ENCODE assay signal across 9 cellular contexts in the genomic region with DNA sequence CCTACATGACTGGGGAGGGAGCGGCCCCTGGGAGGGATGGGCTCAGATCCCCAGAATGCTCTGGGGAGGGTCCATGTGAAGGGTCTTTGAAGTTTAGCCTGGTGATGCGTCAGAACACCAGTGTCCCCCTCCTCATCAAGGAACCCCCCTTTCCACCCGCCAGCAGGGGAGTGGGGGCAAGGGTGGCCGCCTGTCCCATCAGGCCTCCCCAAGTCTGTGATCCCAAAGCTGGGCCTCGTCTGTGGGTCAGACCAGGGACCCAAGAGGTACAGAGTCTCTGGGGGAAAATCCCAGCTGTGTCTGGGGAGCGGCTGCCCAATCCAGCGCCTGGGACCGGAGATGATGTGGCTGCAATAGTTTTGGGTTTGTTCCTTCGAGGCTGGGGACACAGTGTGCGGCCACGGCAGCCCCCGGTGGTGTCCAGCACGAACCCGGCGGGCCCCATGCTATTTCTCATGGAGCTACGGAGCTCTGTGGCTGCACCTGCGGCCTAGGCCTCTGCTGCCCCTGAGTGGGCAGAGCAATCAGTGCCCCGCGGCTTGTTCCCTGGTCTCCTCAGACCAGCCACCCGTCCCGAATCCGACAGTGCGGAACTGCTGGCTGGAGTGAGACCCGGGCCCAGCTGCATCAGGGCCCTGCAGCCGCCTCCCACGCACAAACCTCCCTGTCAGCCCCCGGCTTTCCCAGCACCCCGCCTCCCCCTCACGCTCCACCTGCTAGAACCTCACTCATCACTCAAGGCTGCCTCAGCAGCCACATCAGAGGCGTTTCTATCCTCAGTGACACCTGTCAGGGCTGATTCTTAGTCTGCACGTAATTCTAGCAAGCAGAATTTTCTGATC. TPM values are rescaled to one million over a fixed set of nuclear protein-coding genes. Genes with fewer than 3 reads are reported as not detected.
A peak's percentile ranks its signal among the peaks of the same experiment; 100 is the strongest.
DNase-seq lines count a peak whose midpoint lies in the region; ATAC-seq and TF ChIP-seq lines count a peak whose summit lies in the region.
"Had no signal": no experiment of that assay in that cellular context is flagged by ENCODE, and none has a peak within 500 bp of the region (broad histone marks: within the 10 kb centered on the region; RNA-seq: fewer than 3 reads in every experiment).

No MANE protein-coding gene starts in this region.

- H3K9me3 Mint-ChIP-seq in GM23338 = no peaks in the 10 kb centered on the region
- no peaks in the 10 kb centered on the region for H3K9me3 Mint-ChIP-seq in activated naive CD8-positive, alpha-beta T cell treated with anti-CD3 and anti-CD28 coated beads, Interleukin-2, amount 10 ng/mL, durations not matched to agents 7 days and 5 days

- H3K36me3 ChIP-seq in GM23338 (ENCODE audit: insufficient read depth) = no peaks in the 10 kb centered on the region
- peaks cover 5% of the 10 kb centered on the region; the same call in 1 of the 2 replicates for H3K36me3 ChIP-seq in OCI-LY7 (ENCODE audit: insufficient read depth, low read length)
- H3K36me3 ChIP-seq in hepatocyte (replicated peaks; ENCODE audit: insufficient read depth, low read depth) = no peaks in the 10 kb centered on the region

- H3K4me2 ChIP-seq in GM23338 (no peak overlapping the region), OCI-LY7 (ENCODE audit: low read length) (peak overlapping the region; percentile 47), hepatocyte (no peak overlapping the region)

- intact Hi-C loops in OCI-LY7 (cut with micrococcal nuclease; ENCODE audit: unreplicated experiment) = no loop called here

- CTCF ChIA-PET in OCI-LY7 (lab: Charles Lee; ENCODE audit: unreplicated experiment) = interaction anchor here (1.2 kb wide), 1 partner anchor 8 kb away, joined by 4 read pairs; no protein-coding TSS in a partner anchor

- H2AFZ ChIP-seq in GM23338 (no peak overlapping the region), OCI-LY7 (ENCODE audit: low read length) (no peak overlapping the region), hepatocyte (no peak overlapping the region)

- H3K4me1 ChIP-seq in GM23338 (ENCODE audit: insufficient read depth) (no peaks in the 10 kb centered on the region), OCI-LY7 (ENCODE audit: insufficient read depth, low read length, poor library complexity, severe bottlenecking) (peaks cover 81% of the 10 kb centered on the region), hepatocyte (ENCODE audit: insufficient read depth) (peaks cover 23% of the 10 kb centered on the region)

- H3K27me3 ChIP-seq in GM23338 (ENCODE audit: insufficient read depth) = no peaks in the 10 kb centered on the region
- H3K27me3 ChIP-seq in hepatocyte = no peaks in the 10 kb centered on the region

- H4K20me1 ChIP-seq in GM23338 (replicated peaks; ENCODE audit: insufficient read depth) (no peaks in the 10 kb centered on the region), OCI-LY7 (ENCODE audit: insufficient read depth, low read length) (no peaks in the 10 kb centered on the region), hepatocyte (ENCODE audit: insufficient read depth, poor library complexity, severe bottlenecking) (no peaks in the 10 kb centered on the region)

- WGBS in hepatocyte (ENCODE audit: low lambda C conversion rate, missing lambda C conversion rate) = 87% methylated on average over 28 of the region's 31 CpGs

- H3K27me3 Mint-ChIP-seq in GM23338 (ENCODE audit: insufficient read depth, low read depth, poor library complexity) = peaks cover 12% of the 10 kb centered on the region
- H3K27me3 Mint-ChIP-seq in activated naive CD8-positive, alpha-beta T cell treated with anti-CD3 and anti-CD28 coated beads, Interleukin-2, amount 10 ng/mL, durations not matched to agents 7 days and 5 days = no peaks in the 10 kb centered on the region

- H3K9me2 ChIP-seq in GM23338 (ENCODE audit: insufficient read depth) = no peaks in the 10 kb centered on the region
- no peaks in the 10 kb centered on the region for H3K9me2 ChIP-seq in OCI-LY7 (ENCODE audit: insufficient read depth, low read length)
- no peaks in the 10 kb centered on the region for H3K9me2 ChIP-seq in hepatocyte (replicated peaks; ENCODE audit: insufficient read depth)

- TF ChIP-seq CTCF in GM23338 (conservative IDR thresholded peaks at IDR 0.05; ENCODE audit: low read depth in 2 of 2) (peak in 1 of 2 experiments; percentile 36; a peak in 2 of 4 replicates), OCI-LY7 (conservative IDR thresholded peaks at IDR 0.05; ENCODE audit: low read length) (no peak), hepatocyte (IDR thresholded peaks at IDR 0.05; ENCODE audit: poor library complexity) (no peak)

- no TSS peak for BruUV-seq in OCI-LY7 (replicated peaks; lab: Mats Ljungman, UMichigan)

- ATAC-seq in GM23338 (peak; percentile 52), GM19324 (IDR thresholded peaks at IDR 0.05; ENCODE audit: low FRiP score, unreplicated experiment) (no peak)
- ATAC-seq in activated naive CD8-positive, alpha-beta T cell treated with anti-CD3 and anti-CD28 coated beads, Interleukin-2, amount 10 ng/mL, durations not matched to agents 7 days and 5 days (ENCODE audit: low read depth) = peak; percentile 84

- H3F3A ChIP-seq in GM23338 (replicated peaks; ENCODE audit: low read depth) = no peaks in the 10 kb centered on the region

- DNase-seq in GM23338 (ENCODE audit: low spot score) (no peak), OCI-LY7 (ENCODE audit: low spot score) (peak; percentile 86), LoVo (ENCODE audit: low spot score) (no peak), hepatocyte (ENCODE audit: low spot score) (no peak), amniotic stem cell (lab: John Stamatoyannopoulos, UW) (no peak)
- peak; percentile 36 for DNase-seq in activated naive CD8-positive, alpha-beta T cell treated with anti-CD3 and anti-CD28 coated beads, Interleukin-2, amount 10 ng/mL, durations not matched to agents 7 days and 5 days
- peak; percentile 44 to 68 for DNase-seq in stimulated activated CD4-positive, alpha-beta T cell treated with anti-CD3 and anti-CD28 coated beads, Interleukin-1b, Interleukin-23, amount 100 ng/mL, for 4 hours (ENCODE audit: low read depth in 2 of 2)
- DNase-seq: Karpas-422 had no signal

- H3K4me1 Mint-ChIP-seq in GM23338 = peaks cover 8% of the 10 kb centered on the region; the same call in 2 of the 3 replicates
- peaks cover 9% of the 10 kb centered on the region for H3K4me1 Mint-ChIP-seq in activated naive CD8-positive, alpha-beta T cell treated with anti-CD3 and anti-CD28 coated beads, Interleukin-2, amount 10 ng/mL, durations not matched to agents 7 days and 5 days

- H3K9me3 ChIP-seq in OCI-LY7 (ENCODE audit: low read length) (no peaks in the 10 kb centered on the region), hepatocyte (ENCODE audit: low read depth) (no peaks in the 10 kb centered on the region)

- H3K36me3 Mint-ChIP-seq in GM23338 (ENCODE audit: low read depth) = no peaks in the 10 kb centered on the region
- no peaks in the 10 kb centered on the region for H3K36me3 Mint-ChIP-seq in activated naive CD8-positive, alpha-beta T cell treated with anti-CD3 and anti-CD28 coated beads, Interleukin-2, amount 10 ng/mL, durations not matched to agents 7 days and 5 days

- POLR2A ChIA-PET in OCI-LY7 (lab: Charles Lee) = no interaction called here
- POLR2A ChIA-PET in activated naive CD8-positive, alpha-beta T cell treated with anti-CD3 and anti-CD28 coated beads, Interleukin-2, amount 10 ng/mL, durations not matched to agents 7 days and 5 days (lab: Charles Lee) = no interaction called here

- H3K4me3 Mint-ChIP-seq in GM23338 = no peak overlapping the region
- H3K4me3 Mint-ChIP-seq in activated naive CD8-positive, alpha-beta T cell treated with anti-CD3 and anti-CD28 coated beads, Interleukin-2, amount 10 ng/mL, durations not matched to agents 7 days and 5 days = no peak overlapping the region

- no peak overlapping the region for H3K27ac Mint-ChIP-seq in GM23338
- no peak overlapping the region for H3K27ac Mint-ChIP-seq in activated naive CD8-positive, alpha-beta T cell treated with anti-CD3 and anti-CD28 coated beads, Interleukin-2, amount 10 ng/mL, durations not matched to agents 7 days and 5 days

- H3K4me3 ChIP-seq in GM23338 (no peak overlapping the region), OCI-LY7 (ENCODE audit: low read depth, low read length, poor library complexity, severe bottlenecking) (peak overlapping the region; percentile 26), hepatocyte (no peak overlapping the region)

- H3K27ac ChIP-seq in GM23338 (ENCODE audit: low read depth) = no peak overlapping the region
- H3K27ac ChIP-seq in OCI-LY7 (ENCODE audit: low read depth, low read length, poor library complexity, severe bottlenecking) = peak overlapping the region; percentile 61
- H3K27ac ChIP-seq in hepatocyte = no peak overlapping the region

- H3K79me2 ChIP-seq in GM23338 (replicated peaks; ENCODE audit: insufficient read depth) = no peaks in the 10 kb centered on the region
- H3K79me2 ChIP-seq in OCI-LY7 (ENCODE audit: insufficient read depth, low read depth, low read length) = no peaks in the 10 kb centered on the region
- H3K79me2 ChIP-seq in hepatocyte = no peaks in the 10 kb centered on the region

TF ChIP-seq in GM23338, 12 proteins besides CTCF, POLR2A, EP300 and RAD21 (continues in another document):
- TF ChIP-seq JUNB (IDR thresholded peaks at IDR 0.05; ENCODE audit: unreplicated experiment) = no peak
- TF ChIP-seq ZNF331 (CRISPR knock-in tag; IDR thresholded peaks at IDR 0.05; ENCODE audit: low read depth) = no peak
- TF ChIP-seq ZNF114 (CRISPR knock-in tag; IDR thresholded peaks at IDR 0.05) = no peak
- TF ChIP-seq NANOG (IDR thresholded peaks at IDR 0.05; ENCODE audit: borderline replicate concordance) = no peak

RNA-seq across cellular contexts. Expression of gene SARDH, which starts 29.2 kb away (rescaled TPM):
- total RNA-seq in GM23338 (2014; rRNA removed; shearing (Covaris generic)) = 9.8 and 10.4 TPM in 2 replicates
- polyA plus RNA-seq in GM23338 (2016; fragmentation: Nextera tagmentation; extraction: Ambion mirVana) (2.6 and 2.8 TPM in 2 replicates), hepatocyte (7.5 and 8.1 TPM in 2 replicates)
- total RNA-seq in OCI-LY7 (2014; rRNA removed; shearing (Covaris generic)) = 52.3 and 60.8 TPM in 2 replicates
- total RNA-seq in OCI-LY7 (2022) (39.4 and 42.8 TPM in 2 replicates), hepatocyte (6.7 and 9.8 TPM in 2 replicates)
- total RNA-seq in activated naive CD8-positive, alpha-beta T cell treated with anti-CD3 and anti-CD28 coated beads, Interleukin-2, amount 10 ng/mL, durations not matched to agents 7 days and 5 days = 1 to 10 TPM; 1.6 to 2.3 TPM

Comparison
In these comparisons a context has a peak if more than half of its experiments do, and no peak if none do; other contexts are left out.
1. DNase-seq: peak in OCI-LY7 (single experiment), activated naive CD8-positive, alpha-beta T cell treated with anti-CD3 and anti-CD28 coated beads, Interleukin-2, amount 10 ng/mL, durations not matched to agents 7 days and 5 days (single experiment) and stimulated activated CD4-positive, alpha-beta T cell treated with anti-CD3 and anti-CD28 coated beads, Interleukin-1b, Interleukin-23, amount 100 ng/mL, for 4 hours (2 of 2); none in GM23338 (single experiment), LoVo (single experiment), hepatocyte (single experiment) and amniotic stem cell (single experiment).